27 cellular contexts compared by ENCODE assay signal in the genomic region with DNA sequence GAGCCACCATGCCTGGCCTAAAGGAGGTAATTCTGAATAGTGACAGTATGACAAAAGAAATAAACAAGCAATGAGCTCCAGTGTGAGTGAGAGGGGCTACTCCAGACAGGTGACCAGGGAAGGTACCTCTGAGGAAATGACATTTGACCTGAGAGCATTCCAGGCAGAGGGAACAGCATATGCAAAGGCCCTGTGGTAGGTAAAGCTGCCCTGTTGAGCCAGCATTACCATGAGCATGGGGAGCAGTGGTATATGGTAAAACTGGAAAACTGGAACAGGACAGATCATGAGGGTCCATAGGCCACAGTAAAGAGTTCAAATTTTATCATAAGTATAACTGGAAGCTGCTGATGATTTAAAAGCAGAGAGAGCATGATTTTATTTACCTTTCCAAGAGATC. TPM values are rescaled to one million over a fixed set of nuclear protein-coding genes. Genes with fewer than 3 reads are reported as not detected.
DNase-seq lines count a peak whose midpoint lies in the region; ATAC-seq, FAIRE-seq and TF ChIP-seq lines count a peak whose summit lies in the region.
"Had no signal": no experiment of that assay in that cellular context is flagged by ENCODE, and none has a peak within 500 bp of the region (broad histone marks: within the 10 kb centered on the region; RNA-seq: fewer than 3 reads in every experiment).

No MANE protein-coding gene starts in this region.

- intact Hi-C loops in K562 (cut with micrococcal nuclease): no loop called here

- H3K36me3 Mint-ChIP-seq in T-helper 17 cell (ENCODE audit: low read depth): peaks cover 4% of the 10 kb centered on the region
- H3K36me3 Mint-ChIP-seq: CD14-positive monocyte; CD4-positive, alpha-beta memory T cell; CD4-positive, CD25-positive, alpha-beta regulatory T cell; CD8-positive, alpha-beta memory T cell had no signal

- H3K9me3 ChIP-seq in HEK293 (ENCODE audit: control insufficient read depth, insufficient read depth, low read depth, low read length) (no peaks in the 10 kb centered on the region), T-helper 17 cell (ENCODE audit: control insufficient read depth, low read length, poor library complexity, severe bottlenecking) (no peaks in the 10 kb centered on the region), K562 (replicated peaks; ENCODE audit: control insufficient read depth, insufficient read depth, low read depth, low read length) (no peaks in the 10 kb centered on the region)
- H3K9me3 ChIP-seq: BE2C, BLaER1 had no signal

- TF ChIP-seq RAD21 in K562 (CRISPR knock-in tag; conservative IDR thresholded peaks at IDR 0.05 in 1 of 2, IDR thresholded peaks at IDR 0.05 in 1 of 2): no peak

- H3K4me1 ChIP-seq in HEK293 (ENCODE audit: control insufficient read depth, insufficient read depth, low read length) (no peaks in the 10 kb centered on the region), K562 (replicated peaks in 1 of 2; ENCODE audit: control insufficient read depth in 2 of 2, insufficient read depth in 2 of 2, low read length in 2 of 2) (no peaks in the 10 kb centered on the region)
- H3K4me1 ChIP-seq: BE2C, BLaER1 had no signal

- CTCF ChIA-PET in HEK293 (lab: Yijun Ruan, JAX) (no interaction called here), K562 (lab: Yijun Ruan, JAX; ENCODE audit: low intra/inter-chr PET ratio) (no interaction called here), GM10248 (lab: Yijun Ruan, JAX) (interaction anchor here (1.5 kb wide), 1 partner anchor 9 kb away, joined by 5 read pairs; no protein-coding TSS in a partner anchor)

- in situ Hi-C loops in K562 (cut with MboI): no loop called here

- no peaks in the 10 kb centered on the region for H3K9me1 ChIP-seq in K562 (ENCODE audit: control insufficient read depth, insufficient read depth, low read length)

- H3K27me3 ChIP-seq in K562 (ENCODE audit: control insufficient read depth in 2 of 2, insufficient read depth in 2 of 2, low read length in 2 of 2): peaks cover 29 to 56% of the 10 kb centered on the region in 2 experiments
- H3K27me3 ChIP-seq: BLaER1 had no signal

- no peak for FAIRE-seq in K562 (lab: Jason Lieb, UNC)
- FAIRE-seq: A204.1, GM12891, GM19239 had no signal

- peaks cover 2% of the 10 kb centered on the region for H3K4me1 Mint-ChIP-seq in T-helper 17 cell

- H4K20me1 ChIP-seq in K562 (replicated peaks; ENCODE audit: control insufficient read depth, insufficient read depth, low read length): no peaks in the 10 kb centered on the region
- H4K20me1 ChIP-seq: BLaER1 had no signal

- H3K79me2 ChIP-seq in K562 (ENCODE audit: control insufficient read depth, insufficient read depth, low read length): no peaks in the 10 kb centered on the region

- H3K4me2 ChIP-seq in K562 (ENCODE audit: insufficient read depth, low read length): no peak overlapping the region
- H3K4me2 ChIP-seq: BLaER1 had no signal

- peak overlapping the region; percentile 59 for H3K27ac Mint-ChIP-seq in T-helper 17 cell
- H3K27ac Mint-ChIP-seq: CD14-positive monocyte; CD4-positive, CD25-positive, alpha-beta regulatory T cell had no signal

- H2AFZ ChIP-seq in K562 (ENCODE audit: low read depth, low read length): no peak overlapping the region

- no peak for TF ChIP-seq POLR2A in K562 (conservative IDR thresholded peaks at IDR 0.05)

- no peak for TF ChIP-seq EP300 in K562 (IDR thresholded peaks at IDR 0.05; ENCODE audit: low read length)

- POLR2A ChIA-PET in HEK293 (lab: Yijun Ruan, JAX): no interaction called here
- POLR2A ChIA-PET in K562 (lab: Yijun Ruan, JAX): no interaction called here
- POLR2A ChIA-PET in GM10248 (lab: Yijun Ruan, JAX): no interaction called here

- TF ChIP-seq CTCF in HEK293 (tag by site-specific recombination; IDR thresholded peaks at IDR 0.05) (no peak), K562 (IDR thresholded peaks at IDR 0.05 in 2 of 3, conservative IDR thresholded peaks at IDR 0.05 in 1 of 3; ENCODE audit: insufficient read depth in 2 of 3, low read depth in 1 of 3, low read length in 3 of 3) (no peak), GM10248 (IDR thresholded peaks at IDR 0.05; ENCODE audit: control extremely low read depth, extremely low read depth, low read depth, missing control alignments) (no peak)

- no peak overlapping the region for H3K9ac ChIP-seq in K562 (ENCODE audit: insufficient read depth in 1 of 2, low read depth in 2 of 2, low read length in 2 of 2)
- H3K9ac ChIP-seq: BLaER1 had no signal

- H3K36me3 ChIP-seq in HEK293 (ENCODE audit: control insufficient read depth in 2 of 2, insufficient read depth in 1 of 2, low read length in 2 of 2) (no peaks in the 10 kb centered on the region), K562 (ENCODE audit: control insufficient read depth, insufficient read depth, low read length) (no peaks in the 10 kb centered on the region)
- H3K36me3 ChIP-seq: BE2C, BLaER1 had no signal

- DNase-seq in T-helper 17 cell (no peak), K562 (ENCODE audit: extremely low read depth in 1 of 4, low spot score in 3 of 4) (no peak), NCI-H2029 (lab: John Stamatoyannopoulos, UW) (no peak), amniotic stem cell (lab: John Stamatoyannopoulos, UW) (no peak), GM10248 (ENCODE audit: extremely low spot score) (no peak)
- DNase-seq: 8988T; ACHN; BE2C; C1 segment of cervical spinal cord; CD8-positive, alpha-beta memory T cell; COR-L47; DMS 273 treated with DMSO at 0.1 percent for 48 hours; DMS153; DMS53; DMS79; DND-41; EL; GDM1 had no signal

- no peak overlapping the region for H3K4me3 ChIP-seq in HEK293 (ENCODE audit: low read depth, low read length)
- no peak overlapping the region for H3K4me3 ChIP-seq in K562
- H3K4me3 ChIP-seq: BLaER1 had no signal

- BruUV-seq in K562 (replicated peaks; lab: Mats Ljungman, UMichigan): no TSS peak

- H3K27ac ChIP-seq in HEK293 (ENCODE audit: extremely low read depth, low read depth, low read length) (no peak overlapping the region), K562 (ENCODE audit: extremely low read depth, low read depth, low read length) (no peak overlapping the region)
- H3K27ac ChIP-seq: BLaER1 had no signal

- H3K4me3 Mint-ChIP-seq in T-helper 17 cell: no peak overlapping the region
- H3K4me3 Mint-ChIP-seq: CD4-positive, alpha-beta memory T cell; CD4-positive, CD25-positive, alpha-beta regulatory T cell had no signal

- ATAC-seq in T-helper 17 cell (no peak), K562 (no peak)

- H3K27me3 Mint-ChIP-seq in T-helper 17 cell: peaks cover 37% of the 10 kb centered on the region

TF ChIP-seq in HEK293, 187 proteins besides CTCF, POLR2A, EP300 and RAD21:
- TF ChIP-seq ZNF623 (tag by site-specific recombination; IDR thresholded peaks at IDR 0.05) (peak; percentile 84), ZNF843 (tag by site-specific recombination; IDR thresholded peaks at IDR 0.05) (no peak), YY1 (tag by site-specific recombination; IDR thresholded peaks at IDR 0.05) (no peak), ZNF114 (tag by site-specific recombination; IDR thresholded peaks at IDR 0.05) (no peak)

TF ChIP-seq in K562, 482 proteins besides CTCF, POLR2A, EP300 and RAD21:
- TF ChIP-seq ZNF644 (tag; IDR thresholded peaks at IDR 0.05; ENCODE audit: low read depth): no peak
- peak; percentile 53 for TF ChIP-seq RBM25 (IDR thresholded peaks at IDR 0.05; ENCODE audit: low read depth, low read length, severe bottlenecking)

RNA-seq across cellular contexts. Expression of a gene that starts 6.0 kb away (rescaled TPM):
- total RNA-seq in T-helper 17 cell (10 to 100 TPM; 59.4 to 88.3 TPM), K562 (2014; rRNA removed) (109 and 113 TPM in 2 replicates), K562 (2014; rRNA removed; fragmentation: Illumina TruSeq; extraction: Trizol) (128 and 129 TPM in 2 replicates), K562 (2015; rRNA removed; fragmentation: Illumina TruSeq; extraction: Trizol) (112 and 113 TPM in 2 replicates), K562 (2021) (141 and 147 TPM in 2 replicates)
- 132 and 237 TPM in 2 replicates for total RNA-seq in K562 (2011; cell fraction: chromatin; rRNA removed; ENCODE audit: low replicate concordance)
- total RNA-seq in K562 (2011; cell fraction: nucleolus; rRNA removed): 53.5 and 61.5 TPM in 2 replicates
- 121 and 188 TPM in 2 replicates for total RNA-seq in K562 (2011; cell fraction: nucleoplasm; rRNA removed)
- polyA plus RNA-seq in K562 (2011; rRNA removed) (227 and 261 TPM in 2 replicates), K562 (2014; fragmentation: Illumina TruSeq; extraction: Trizol) (190 and 197 TPM in 2 replicates), K562 (2014; fragmentation: Nextera tagmentation; extraction: Ambion mirVana) (10 to 100 TPM; 31.8 to 34.0 TPM), K562 (2014; rRNA removed) (83.1 and 101 TPM in 2 replicates)
- polyA plus RNA-seq in K562 (2011; cell fraction: cytosol; rRNA removed): 191 and 230 TPM in 2 replicates
- 171 and 185 TPM in 2 replicates for polyA plus RNA-seq in K562 (2011; cell fraction: nucleus; rRNA removed)
- 80.2 and 143 TPM in 2 replicates for polyA plus RNA-seq in K562 (2012)
- 473 and 585 TPM in 2 replicates for polyA minus RNA-seq in K562 (2011; rRNA and poly(A)+ RNA removed)
- polyA minus RNA-seq in K562 (2011; cell fraction: cytosol; rRNA and poly(A)+ RNA removed): 144 and 181 TPM in 2 replicates
- 52.8 and 105 TPM in 2 replicates for polyA minus RNA-seq in K562 (2011; cell fraction: nucleus; rRNA and poly(A)+ RNA removed)

RNA-seq across cellular contexts. Expression of a gene that starts 28.4 kb away (rescaled TPM):
- total RNA-seq in T-helper 17 cell: not detected
- total RNA-seq in K562 (2011; cell fraction: chromatin; rRNA removed; ENCODE audit: low replicate concordance): not detected in 2 replicates
- total RNA-seq in K562 (2011; cell fraction: nucleolus; rRNA removed): not detected in 2 replicates
- total RNA-seq in K562 (2011; cell fraction: nucleoplasm; rRNA removed): not detected in 2 replicates
- total RNA-seq in K562 (2014; rRNA removed): not detected in 2 replicates
- total RNA-seq in K562 (2014; rRNA removed; fragmentation: Illumina TruSeq; extraction: Trizol): not detected in 2 replicates
- not detected in 2 replicates for total RNA-seq in K562 (2015; rRNA removed; fragmentation: Illumina TruSeq; extraction: Trizol)
- not detected in 2 replicates for total RNA-seq in K562 (2021)
- polyA plus RNA-seq in K562 (2011; rRNA removed): not detected in 2 replicates
- not detected in 2 replicates for polyA plus RNA-seq in K562 (2011; cell fraction: cytosol; rRNA removed)
- not detected in 2 replicates for polyA plus RNA-seq in K562 (2011; cell fraction: nucleus; rRNA removed)
- polyA plus RNA-seq in K562 (2012): not detected in 2 replicates
- polyA plus RNA-seq in K562 (2014; fragmentation: Illumina TruSeq; extraction: Trizol): not detected in 2 replicates
- not detected for polyA plus RNA-seq in K562 (2014; fragmentation: Nextera tagmentation; extraction: Ambion mirVana)
- polyA plus RNA-seq in K562 (2014; rRNA removed): not detected in 2 replicates
- polyA minus RNA-seq in K562 (2011; rRNA and poly(A)+ RNA removed): not detected in 2 replicates
- not detected in 2 replicates for polyA minus RNA-seq in K562 (2011; cell fraction: cytosol; rRNA and poly(A)+ RNA removed)
- polyA minus RNA-seq in K562 (2011; cell fraction: nucleus; rRNA and poly(A)+ RNA removed): not detected in 2 replicates
- total RNA-seq: CD4-positive, alpha-beta memory T cell; CD4-positive, CD25-positive, alpha-beta regulatory T cell; CD8-positive, alpha-beta memory T cell; G401 had no signal
- polyA plus RNA-seq: CD14-positive monocyte; CD4-positive, alpha-beta memory T cell; CD4-positive, CD25-positive, alpha-beta regulatory T cell; CD8-positive, alpha-beta memory T cell had no signal
